ENCODE assay signal across 31 cellular contexts in genomic region chr17:57617218-57617617, GRCh38.
"Had no signal": no experiment of that assay in that cellular context is flagged by ENCODE, and none has a peak within 500 bp of the region (broad histone marks: within the 10 kb centered on the region; RNA-seq: fewer than 3 reads in every experiment).

No MANE protein-coding gene starts in this region.

- H3K27me3 Mint-ChIP-seq: effector memory CD8-positive, alpha-beta T cell; naive thymus-derived CD4-positive, alpha-beta T cell; stimulated activated naive CD8-positive, alpha-beta T cell treated with anti-CD3 and anti-CD28 coated beads, Interleukin-15, amount 100 ng/mL, for 72 hours had no signal

- H3K9ac ChIP-seq: neural progenitor cell, parathyroid adenoma had no signal

- H3K36me3 ChIP-seq: left lung, prostate gland, right atrium auricular region, transverse colon, upper lobe of right lung had no signal

- H3K9me3 ChIP-seq: esophagus squamous epithelium, left lung, prostate gland, right atrium auricular region, suprapubic skin, transverse colon, upper lobe of right lung, uterus had no signal

- H3K27me3 ChIP-seq: esophagus squamous epithelium, heart right ventricle, left lung, neural progenitor cell, right atrium auricular region, suprapubic skin, transverse colon, upper lobe of right lung, uterus had no signal

- H3K4me1 ChIP-seq: prostate gland, transverse colon, upper lobe of right lung, uterus had no signal

- FAIRE-seq: endometrium, islet of Langerhans had no signal

- DNase-seq: effector memory CD8-positive, alpha-beta T cell; erythroblast; esophagus squamous epithelium; foreskin melanocyte; glutamatergic neuron; heart right ventricle; hippocampal formation; left cardiac atrium; left lung; mesendoderm; midbrain; naive thymus-derived CD4-positive, alpha-beta T cell; stimulated activated CD4-positive, alpha-beta T cell treated with anti-CD3 and anti-CD28 coated beads, Interleukin-12 subunit alpha, Interleukin-12 subunit beta, amount 100 ng/mL, for 4 hours; stimulated activated CD4-positive, alpha-beta T cell treated with anti-CD3 and anti-CD28 coated beads, Interleukin-1b, Interleukin-23, amount 100 ng/mL, for 48 hours; stimulated activated CD4-positive, alpha-beta T cell treated with anti-CD3 and anti-CD28 coated beads, Interleukin-4, amount 100 ng/mL, for 1 hour; stimulated activated CD8-positive, alpha-beta memory T cell treated with anti-CD3 and anti-CD28 coated beads, Interleukin-4, amount 100 ng/mL, for 48 hours; stimulated activated naive CD4-positive, alpha-beta T cell; stimulated activated naive CD8-positive, alpha-beta T cell treated with anti-CD3 and anti-CD28 coated beads, Interleukin-15, amount 100 ng/mL, for 72 hours; transverse colon; uterus had no signal

- H3K9me3 Mint-ChIP-seq: effector memory CD8-positive, alpha-beta T cell; stimulated activated naive CD8-positive, alpha-beta T cell treated with anti-CD3 and anti-CD28 coated beads, Interleukin-15, amount 100 ng/mL, for 72 hours had no signal

- H3K4me3 ChIP-seq: esophagus squamous epithelium, heart right ventricle, left lung, neural progenitor cell, prostate gland, right atrium auricular region, smooth muscle cell, suprapubic skin, transverse colon, upper lobe of right lung, uterus had no signal

- H2AFZ ChIP-seq: neural progenitor cell, parathyroid adenoma had no signal

- H3K4me2 ChIP-seq: neural progenitor cell, smooth muscle cell had no signal

- H3K27ac Mint-ChIP-seq: effector memory CD8-positive, alpha-beta T cell; nephron; neural progenitor cell had no signal

- H3K4me3 Mint-ChIP-seq: effector memory CD8-positive, alpha-beta T cell; naive thymus-derived CD4-positive, alpha-beta T cell; nephron; neural progenitor cell; stimulated activated naive CD8-positive, alpha-beta T cell treated with anti-CD3 and anti-CD28 coated beads, Interleukin-15, amount 100 ng/mL, for 72 hours had no signal

- H3K27ac ChIP-seq: esophagus squamous epithelium, heart right ventricle, left lung, neural progenitor cell, parathyroid adenoma, prostate gland, right atrium auricular region, suprapubic skin, transverse colon, upper lobe of right lung, uterus had no signal

- ATAC-seq: effector memory CD8-positive, alpha-beta T cell; heart right ventricle; left cardiac atrium; left lung; naive thymus-derived CD4-positive, alpha-beta T cell; sciatic nerve; stimulated activated naive CD8-positive, alpha-beta T cell treated with anti-CD3 and anti-CD28 coated beads, Interleukin-15, amount 100 ng/mL, for 72 hours; upper lobe of right lung had no signal
